9 cellular contexts compared by ENCODE assay signal in genomic region chr19:48815870-48816501, GRCh38. TPM values are rescaled to one million over a fixed set of nuclear protein-coding genes. Genes with fewer than 3 reads are reported as not detected.
DNase-seq lines count a peak whose midpoint lies in the region; ATAC-seq, FAIRE-seq and TF ChIP-seq lines count a peak whose summit lies in the region.
"Had no signal": no experiment of that assay in that cellular context is flagged by ENCODE, and none has a peak within 500 bp of the region (broad histone marks: within the 10 kb centered on the region; RNA-seq: fewer than 3 reads in every experiment).

No MANE protein-coding gene starts in this region.

- H3K36me3 Mint-ChIP-seq in osteocyte (ENCODE audit: unreplicated experiment), result peaks cover 2% of the 10 kb centered on the region
- H3K36me3 Mint-ChIP-seq: activated naive CD4-positive, alpha-beta T cell treated with anti-CD3 and anti-CD28 coated beads, Interleukin-2, amount 50 U/mL, for 72 hours had no signal

- H3K4me3 ChIP-seq in A549 (no peak overlapping the region), keratinocyte (ENCODE audit: control insufficient read depth in 2 of 3, extremely low read depth in 1 of 3, insufficient read depth in 2 of 3, low read depth in 1 of 3, low read length in 3 of 3) (no peak overlapping the region)

- H3K4me2 ChIP-seq in A549, result peak overlapping the region; percentile 20
- H3K4me2 ChIP-seq in keratinocyte (ENCODE audit: control insufficient read depth, extremely low read depth, insufficient read depth, low read depth, low read length), result no peak overlapping the region

- H3K79me2 ChIP-seq in keratinocyte (ENCODE audit: control insufficient read depth, insufficient read depth, low read length), result no peaks in the 10 kb centered on the region

- POLR2A ChIA-PET in A549 (lab: Yijun Ruan, JAX), result no interaction called here

- no peak overlapping the region for H3K27ac Mint-ChIP-seq in osteocyte (ENCODE audit: unreplicated experiment)

- peak overlapping the region; percentile 6 for H2AFZ ChIP-seq in keratinocyte (ENCODE audit: control insufficient read depth, low read length)

- peaks cover 28% of the 10 kb centered on the region for H3K4me1 Mint-ChIP-seq in osteocyte (ENCODE audit: unreplicated experiment)

- WGBS in A549 (ENCODE audit: missing lambda C conversion rate), result 43% methylated on average over 14 of the region's 14 CpGs

- H3K9me1 ChIP-seq in keratinocyte (ENCODE audit: control insufficient read depth, extremely low read depth, insufficient read depth, low read length), result no peaks in the 10 kb centered on the region

- dilution Hi-C loops in keratinocyte (cut with MboI; ENCODE audit: extremely low pct_ligation_motif_present, low sequenced_read_pairs), result no loop called here

- no peak for TF ChIP-seq EP300 in A549 (IDR thresholded peaks at IDR 0.05)

- no peaks in the 10 kb centered on the region for H3K9me3 ChIP-seq in A549
- H3K9me3 ChIP-seq in keratinocyte (ENCODE audit: control insufficient read depth, low read depth, low read length), result no peaks in the 10 kb centered on the region

- H3K36me3 ChIP-seq in keratinocyte (ENCODE audit: control insufficient read depth in 2 of 2, extremely low read depth in 1 of 2, insufficient read depth in 2 of 2, low read length in 2 of 2), result no peaks in the 10 kb centered on the region

- H3K9me3 Mint-ChIP-seq in osteocyte (ENCODE audit: unreplicated experiment), result no peaks in the 10 kb centered on the region
- H3K9me3 Mint-ChIP-seq: activated naive CD4-positive, alpha-beta T cell treated with anti-CD3 and anti-CD28 coated beads, Interleukin-2, amount 50 U/mL, for 72 hours had no signal

- no peaks in the 10 kb centered on the region for H4K20me1 ChIP-seq in keratinocyte (ENCODE audit: control insufficient read depth, extremely low read depth, insufficient read depth, low read length)

- TF ChIP-seq POLR2A in A549 (IDR thresholded peaks at IDR 0.05; ENCODE audit: low read length), result no peak

- DNase-seq in A549 (ENCODE audit: low read depth in 1 of 2, low spot score in 1 of 2) (peak; percentile 71 to 81), ELR (ENCODE audit: low read depth) (peak; percentile 25), RKO (ENCODE audit: low spot score) (peak; percentile 39), keratinocyte (ENCODE audit: low read depth, low spot score) (no peak), germinal center (ENCODE audit: low spot score) (no peak), osteocyte (ENCODE audit: extremely low spot score, unreplicated experiment) (no peak)
- DNase-seq in activated CD4-positive, alpha-beta T cell treated with anti-CD3 and anti-CD28 coated beads, Interleukin-2, amount 50 U/mL, for 4 hours, result no peak

- TF ChIP-seq RAD21 in A549 (conservative IDR thresholded peaks at IDR 0.05 in 1 of 2, IDR thresholded peaks at IDR 0.05 in 1 of 2), result no peak

- H3K4me1 ChIP-seq in A549 (peaks cover 45% of the 10 kb centered on the region), keratinocyte (ENCODE audit: control insufficient read depth, extremely low read depth, insufficient read depth, low read length) (peaks cover 13% of the 10 kb centered on the region)

- TF ChIP-seq CTCF in A549 (IDR thresholded peaks at IDR 0.05) (no peak), keratinocyte (optimal IDR thresholded peaks at IDR 0.05 in 1 of 3, IDR thresholded peaks at IDR 0.05 in 1 of 3, conservative IDR thresholded peaks at IDR 0.05 in 1 of 3; ENCODE audit: extremely low read depth in 1 of 3, insufficient read depth in 2 of 3, low read length in 3 of 3) (peak in 1 of 3 experiments; percentile 8), osteocyte (IDR thresholded peaks at IDR 0.05) (no peak)

- ATAC-seq in A549, result peak; percentile 43 to 44; a peak in 4 of 6 replicates
- ATAC-seq in HG03457 (IDR thresholded peaks at IDR 0.05; ENCODE audit: unreplicated experiment), result no peak

- no peak overlapping the region for H3K9ac ChIP-seq in keratinocyte (ENCODE audit: control insufficient read depth, extremely low read depth, insufficient read depth, low read length)

- CTCF ChIA-PET in A549 (lab: Yijun Ruan, JAX), result interaction anchor here (0.7 to 4.7 kb wide), 12 partner anchors 9 to 410 kb away, joined by 3 to 34 read pairs (median 4); partner anchors contain the start of genes GYS1 and HSD17B14

- FAIRE-seq in A549 (lab: Jason Lieb, UNC) (no peak), keratinocyte (lab: Jason Lieb, UNC) (no peak)

- no peaks in the 10 kb centered on the region for H3K27me3 ChIP-seq in keratinocyte (ENCODE audit: control insufficient read depth, extremely low read depth, insufficient read depth, low read length)

- H3K4me3 Mint-ChIP-seq in osteocyte (ENCODE audit: unreplicated experiment), result no peak overlapping the region

- H3K27ac ChIP-seq in A549 (peak overlapping the region; percentile 4 to 71; a peak in 3 of 6 replicates), keratinocyte (ENCODE audit: control insufficient read depth, insufficient read depth, low read length) (no peak overlapping the region)

- no peaks in the 10 kb centered on the region for H3K27me3 Mint-ChIP-seq in osteocyte (ENCODE audit: unreplicated experiment)

TF ChIP-seq in A549, 52 proteins besides CTCF, POLR2A, EP300 and RAD21:
- TF ChIP-seq RARB (CRISPR knock-in tag; IDR thresholded peaks at IDR 0.05) (no peak), ESRRA (IDR thresholded peaks at IDR 0.05; ENCODE audit: borderline replicate concordance, low read length) (0 out of 2 replicates have a peak, but pooled peaks have one; percentile 21)

RNA-seq across cellular contexts. Expression of gene BCAT2, which starts 5.2 kb away (rescaled TPM):
- polyA plus RNA-seq in A549 (2011; rRNA removed), result 30.4 and 31.9 TPM in 2 replicates
- polyA plus RNA-seq in A549 (2012; cell fraction: cytosol; rRNA removed), result 93.7 and 119 TPM in 2 replicates
- polyA plus RNA-seq in A549 (2012; cell fraction: nucleus; rRNA removed), result 166 and 195 TPM in 2 replicates
- 46.4 to 47.9 TPM (median 47.2 TPM) in 3 replicates for polyA plus RNA-seq in A549 (2017; fragmentation: RNase III; extraction: RNeasy Plus Mini Kit Qiagen cat#74134 plus additional on column Dnase treatment)
- polyA minus RNA-seq in A549 (2011; rRNA and poly(A)+ RNA removed), result 35.4 and 36.8 TPM in 2 replicates
- 19.0 to 27.3 TPM (median 20.4 TPM) in 3 replicates for polyA plus RNA-seq in keratinocyte
- 4.2 TPM for polyA plus RNA-seq in keratinocyte (2011; ENCODE audit: low read depth)
- polyA plus RNA-seq in keratinocyte (2011; cell fraction: cytosol; rRNA removed), result 14.8 and 29.0 TPM in 2 replicates
- polyA plus RNA-seq in keratinocyte (2011; cell fraction: nucleus; rRNA removed), result 25.5 and 32.5 TPM in 2 replicates
- polyA plus RNA-seq in keratinocyte (2012; ENCODE audit: low replicate concordance), result 15.8 and 34.4 TPM in 2 replicates
- polyA minus RNA-seq in keratinocyte, result 17.1 to 44.5 TPM (median 20.2 TPM) in 3 replicates
- 27.6 TPM for polyA minus RNA-seq in keratinocyte (2011; cell fraction: cytosol; rRNA and poly(A)+ RNA removed)
- polyA minus RNA-seq in keratinocyte (2011; cell fraction: nucleus; rRNA and poly(A)+ RNA removed), result 11.3 and 11.9 TPM in 2 replicates
- 48.5 and 50.5 TPM in 2 replicates for total RNA-seq in osteocyte

RNA-seq across cellular contexts. Expression of gene HSD17B14, which starts 20.3 kb away (rescaled TPM):
- polyA plus RNA-seq in A549 (2011; rRNA removed) (8.1 and 11.1 TPM in 2 replicates), A549 (2017; fragmentation: RNase III; extraction: RNeasy Plus Mini Kit Qiagen cat#74134 plus additional on column Dnase treatment) (10.6 to 20.9 TPM (median 19.5 TPM) in 3 replicates), keratinocyte (0.92 to 1.2 TPM (median 1.0 TPM) in 3 replicates)
- 13.6 and 15.8 TPM in 2 replicates for polyA plus RNA-seq in A549 (2012; cell fraction: cytosol; rRNA removed)
- polyA plus RNA-seq in A549 (2012; cell fraction: nucleus; rRNA removed), result 19.8 and 22.5 TPM in 2 replicates
- 5.8 TPM in 2 replicates for polyA minus RNA-seq in A549 (2011; rRNA and poly(A)+ RNA removed)
- 0.75 TPM for polyA plus RNA-seq in keratinocyte (2011; ENCODE audit: low read depth)
- 0.52 and 1.5 TPM in 2 replicates for polyA plus RNA-seq in keratinocyte (2011; cell fraction: cytosol; rRNA removed)
- polyA plus RNA-seq in keratinocyte (2011; cell fraction: nucleus; rRNA removed), result 1.6 and 3.9 TPM in 2 replicates
- 1.7 TPM in 2 replicates for polyA plus RNA-seq in keratinocyte (2012; ENCODE audit: low replicate concordance)
- polyA minus RNA-seq in keratinocyte, result 0.86 to 2.1 TPM in 2 of 3 replicates, not detected in the other
- polyA minus RNA-seq in keratinocyte (2011; cell fraction: cytosol; rRNA and poly(A)+ RNA removed), result not detected
- polyA minus RNA-seq in keratinocyte (2011; cell fraction: nucleus; rRNA and poly(A)+ RNA removed), result 0.54 and 1.1 TPM in 2 replicates
- 23.9 and 29.1 TPM in 2 replicates for total RNA-seq in osteocyte

RNA-seq across cellular contexts. Expression of gene PLEKHA4, which starts 52.4 kb away (rescaled TPM):
- polyA plus RNA-seq in A549 (2011; rRNA removed), result 0.34 and 0.42 TPM in 2 replicates
- polyA plus RNA-seq in A549 (2012; cell fraction: cytosol; rRNA removed), result 0.36 and 0.52 TPM in 2 replicates
- 0.97 TPM in 2 replicates for polyA plus RNA-seq in A549 (2012; cell fraction: nucleus; rRNA removed)
- 0.46 to 0.78 TPM (median 0.47 TPM) in 3 replicates for polyA plus RNA-seq in A549 (2017; fragmentation: RNase III; extraction: RNeasy Plus Mini Kit Qiagen cat#74134 plus additional on column Dnase treatment)
- 0.39 TPM in 1 of 2 replicates, not detected in the other for polyA minus RNA-seq in A549 (2011; rRNA and poly(A)+ RNA removed)
- 1.2 to 2.2 TPM (median 1.8 TPM) in 3 replicates for polyA plus RNA-seq in keratinocyte
- 0.62 TPM for polyA plus RNA-seq in keratinocyte (2011; ENCODE audit: low read depth)
- 0.55 and 2.3 TPM in 2 replicates for polyA plus RNA-seq in keratinocyte (2011; cell fraction: cytosol; rRNA removed)
- 1.5 and 2.4 TPM in 2 replicates for polyA plus RNA-seq in keratinocyte (2011; cell fraction: nucleus; rRNA removed)
- 1.7 and 3.9 TPM in 2 replicates for polyA plus RNA-seq in keratinocyte (2012; ENCODE audit: low replicate concordance)
- 0.89 to 2.5 TPM (median 1.1 TPM) in 3 replicates for polyA minus RNA-seq in keratinocyte
- not detected for polyA minus RNA-seq in keratinocyte (2011; cell fraction: cytosol; rRNA and poly(A)+ RNA removed)
- polyA minus RNA-seq in keratinocyte (2011; cell fraction: nucleus; rRNA and poly(A)+ RNA removed), result 1.2 TPM in 2 replicates
- total RNA-seq in osteocyte, result 31.0 and 40.0 TPM in 2 replicates

RNA-seq across cellular contexts. Expression of gene PPP1R15A, which starts 56.2 kb away (rescaled TPM):
- polyA plus RNA-seq in A549 (2011; rRNA removed) (49.0 and 74.2 TPM in 2 replicates), A549 (2017; fragmentation: RNase III; extraction: RNeasy Plus Mini Kit Qiagen cat#74134 plus additional on column Dnase treatment) (28.1 to 29.7 TPM (median 29.2 TPM) in 3 replicates), keratinocyte (23.6 to 36.6 TPM (median 32.5 TPM) in 3 replicates)
- 109 and 112 TPM in 2 replicates for polyA plus RNA-seq in A549 (2012; cell fraction: cytosol; rRNA removed)
- polyA plus RNA-seq in A549 (2012; cell fraction: nucleus; rRNA removed), result 162 and 179 TPM in 2 replicates
- polyA minus RNA-seq in A549 (2011; rRNA and poly(A)+ RNA removed), result 34.8 and 43.6 TPM in 2 replicates
- 275 TPM for polyA plus RNA-seq in keratinocyte (2011; ENCODE audit: low read depth)
- polyA plus RNA-seq in keratinocyte (2011; cell fraction: cytosol; rRNA removed), result 22.9 and 36.2 TPM in 2 replicates
- polyA plus RNA-seq in keratinocyte (2011; cell fraction: nucleus; rRNA removed), result 123 and 136 TPM in 2 replicates
- polyA plus RNA-seq in keratinocyte (2012; ENCODE audit: low replicate concordance), result 32.9 and 274 TPM in 2 replicates
- 9.5 to 14.6 TPM (median 9.9 TPM) in 3 replicates for polyA minus RNA-seq in keratinocyte
- 22.8 TPM for polyA minus RNA-seq in keratinocyte (2011; cell fraction: cytosol; rRNA and poly(A)+ RNA removed)
- polyA minus RNA-seq in keratinocyte (2011; cell fraction: nucleus; rRNA and poly(A)+ RNA removed), result 48.4 and 55.3 TPM in 2 replicates
- 96.5 and 118 TPM in 2 replicates for total RNA-seq in osteocyte

Comparison
In these comparisons a context has a peak if more than half of its experiments do, and no peak if none do; other contexts are left out.
1. DNase-seq: peak in A549 (2 of 2), ELR (single experiment) and RKO (single experiment); none in keratinocyte (single experiment), germinal center (single experiment), osteocyte (single experiment) and activated CD4-positive, alpha-beta T cell treated with anti-CD3 and anti-CD28 coated beads, Interleukin-2, amount 50 U/mL, for 4 hours (0 of 2).